In the genomic region with DNA sequence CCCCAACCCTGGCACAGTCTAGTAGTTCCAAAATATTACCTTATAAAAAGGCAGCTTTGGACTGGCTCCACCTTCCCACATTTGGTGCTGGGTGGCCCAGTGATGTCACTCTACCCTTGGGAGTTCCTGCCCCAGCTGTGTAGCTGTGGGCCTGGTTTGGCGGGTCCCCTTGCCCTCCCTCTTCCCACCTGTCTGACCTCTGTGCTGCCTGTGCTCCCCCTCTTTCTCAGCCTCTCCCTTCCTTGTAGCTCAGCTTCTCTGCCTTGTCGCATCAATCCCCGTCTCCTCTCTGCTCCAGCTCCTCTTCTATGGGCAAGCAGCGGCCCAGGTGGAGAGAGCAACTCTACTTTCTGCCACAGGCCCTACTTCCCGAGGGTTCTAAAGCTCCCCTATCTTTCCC, we compare ENCODE assay signal across 1 cellular context.
TF ChIP-seq lines count a peak whose summit lies in the region.

No MANE protein-coding gene starts in this region.

TF ChIP-seq in H1, 55 proteins besides CTCF, POLR2A, EP300 and RAD21:
- no peak for TF ChIP-seq GABPA (IDR thresholded peaks at IDR 0.05; ENCODE audit: borderline replicate concordance, insufficient read depth, low read length)
- no peak for TF ChIP-seq TEAD4 (IDR thresholded peaks at IDR 0.05; ENCODE audit: low read depth, low read length)
- no peak for TF ChIP-seq CBX5 (IDR thresholded peaks at IDR 0.05; ENCODE audit: low read depth, low read length)
- TF ChIP-seq MAFK (IDR thresholded peaks at IDR 0.05; ENCODE audit: low read depth, low read length): no peak
- TF ChIP-seq, protein P1, sequence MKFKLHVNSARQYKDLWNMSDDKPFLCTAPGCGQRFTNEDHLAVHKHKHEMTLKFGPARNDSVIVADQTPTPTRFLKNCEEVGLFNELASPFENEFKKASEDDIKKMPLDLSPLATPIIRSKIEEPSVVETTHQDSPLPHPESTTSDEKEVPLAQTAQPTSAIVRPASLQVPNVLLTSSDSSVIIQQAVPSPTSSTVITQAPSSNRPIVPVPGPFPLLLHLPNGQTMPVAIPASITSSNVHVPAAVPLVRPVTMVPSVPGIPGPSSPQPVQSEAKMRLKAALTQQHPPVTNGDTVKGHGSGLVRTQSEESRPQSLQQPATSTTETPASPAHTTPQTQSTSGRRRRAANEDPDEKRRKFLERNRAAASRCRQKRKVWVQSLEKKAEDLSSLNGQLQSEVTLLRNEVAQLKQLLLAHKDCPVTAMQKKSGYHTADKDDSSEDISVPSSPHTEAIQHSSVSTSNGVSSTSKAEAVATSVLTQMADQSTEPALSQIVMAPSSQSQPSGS (IDR thresholded peaks at IDR 0.05; ENCODE audit: low read length): no peak
- TF ChIP-seq, protein P2, sequence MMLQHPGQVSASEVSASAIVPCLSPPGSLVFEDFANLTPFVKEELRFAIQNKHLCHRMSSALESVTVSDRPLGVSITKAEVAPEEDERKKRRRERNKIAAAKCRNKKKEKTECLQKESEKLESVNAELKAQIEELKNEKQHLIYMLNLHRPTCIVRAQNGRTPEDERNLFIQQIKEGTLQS (IDR thresholded peaks at IDR 0.05; ENCODE audit: insufficient read depth, low read depth, low read length): no peak
- TF ChIP-seq NRF1 (IDR thresholded peaks at IDR 0.05; ENCODE audit: low read depth, low read length): no peak
- TF ChIP-seq TAF7 (optimal IDR thresholded peaks at IDR 0.05; ENCODE audit: borderline replicate concordance, low read depth, low read length): no peak
- no peak for TF ChIP-seq SP2 (IDR thresholded peaks at IDR 0.05; ENCODE audit: low read length)
- no peak for TF ChIP-seq POU5F1 (IDR thresholded peaks at IDR 0.05; ENCODE audit: low read depth, low read length)
- no peak for TF ChIP-seq JUN (IDR thresholded peaks at IDR 0.05; ENCODE audit: low read depth, low read length)
- no peak for TF ChIP-seq CBX8 (IDR thresholded peaks at IDR 0.05; ENCODE audit: borderline replicate concordance, low read depth, low read length)
- TF ChIP-seq SIRT6 (IDR thresholded peaks at IDR 0.05; ENCODE audit: low read length): no peak
- no peak for TF ChIP-seq CEBPB (IDR thresholded peaks at IDR 0.05; ENCODE audit: low read depth, low read length)
- no peak for TF ChIP-seq SUZ12 (IDR thresholded peaks at IDR 0.05; ENCODE audit: low read length)
- TF ChIP-seq SIN3A (conservative IDR thresholded peaks at IDR 0.05 in 1 of 2, IDR thresholded peaks at IDR 0.05 in 1 of 2; ENCODE audit: low read depth in 1 of 2, low read length in 2 of 2): no peak
